In genomic region chr4:150080875-150081274, GRCh38 we compare ENCODE assay signal across 20 cellular contexts. TPM values are rescaled to one million over a fixed set of nuclear protein-coding genes. Genes with fewer than 3 reads are reported as not detected.
DNase-seq lines count a peak whose midpoint lies in the region; TF ChIP-seq lines count a peak whose summit lies in the region.
"Had no signal": no experiment of that assay in that cellular context is flagged by ENCODE, and none has a peak within 500 bp of the region (broad histone marks: within the 10 kb centered on the region; RNA-seq: fewer than 3 reads in every experiment).

No MANE protein-coding gene starts in this region.

- TF ChIP-seq CTCF in OCI-LY3 (IDR thresholded peaks at IDR 0.05; ENCODE audit: low read depth, low read length) (no peak), hepatocyte (IDR thresholded peaks at IDR 0.05; ENCODE audit: poor library complexity) (no peak), smooth muscle cell (IDR thresholded peaks at IDR 0.05; ENCODE audit: borderline replicate concordance, insufficient read depth, poor library complexity, severe bottlenecking) (no peak), endodermal cell (conservative IDR thresholded peaks at IDR 0.05) (no peak)

- peaks cover 38% of the 10 kb centered on the region for H3K27me3 ChIP-seq in OCI-LY3 (ENCODE audit: low read depth, low read length)
- H3K27me3 ChIP-seq in hepatocyte, result peaks cover 5% of the 10 kb centered on the region
- peaks cover 11% of the 10 kb centered on the region for H3K27me3 ChIP-seq in smooth muscle cell (ENCODE audit: low read depth)
- H3K27me3 ChIP-seq in endodermal cell (ENCODE audit: control insufficient read depth, insufficient read depth, low read length, poor library complexity, severe bottlenecking), result peaks cover 72% of the 10 kb centered on the region
- H3K27me3 ChIP-seq: tibial nerve had no signal

- H3K9me3 Mint-ChIP-seq in endodermal cell, result no peaks in the 10 kb centered on the region
- H3K9me3 Mint-ChIP-seq: stimulated activated effector memory CD8-positive, alpha-beta T cell treated with anti-CD3 and anti-CD28 coated beads, Interleukin-12 subunit alpha, Interleukin-12 subunit beta, amount 100 ng/mL, for 72 hours had no signal

- H3K36me3 ChIP-seq in OCI-LY3 (replicated peaks; ENCODE audit: low read depth, low read length) (peaks cover 2% of the 10 kb centered on the region), hepatocyte (replicated peaks; ENCODE audit: insufficient read depth, low read depth) (no peaks in the 10 kb centered on the region), smooth muscle cell (ENCODE audit: low read depth) (no peaks in the 10 kb centered on the region), endodermal cell (ENCODE audit: control insufficient read depth, insufficient read depth, low read length) (no peaks in the 10 kb centered on the region)
- H3K36me3 ChIP-seq: gastrocnemius medialis, tibial nerve had no signal

- H3K27me3 Mint-ChIP-seq in endodermal cell (ENCODE audit: insufficient read depth), result peaks cover 73% of the 10 kb centered on the region

- peak overlapping the region; percentile 86 for H3K4me3 ChIP-seq in OCI-LY3 (ENCODE audit: low read length)
- H3K4me3 ChIP-seq in hepatocyte, result no peak overlapping the region
- no peak overlapping the region for H3K4me3 ChIP-seq in smooth muscle cell
- H3K4me3 ChIP-seq in endodermal cell (ENCODE audit: low read length), result no peak overlapping the region
- H3K4me3 ChIP-seq: gastrocnemius medialis, psoas muscle, tibial nerve had no signal

- no peaks in the 10 kb centered on the region for H3K4me1 Mint-ChIP-seq in endodermal cell
- H3K4me1 Mint-ChIP-seq: stimulated activated effector memory CD8-positive, alpha-beta T cell treated with anti-CD3 and anti-CD28 coated beads, Interleukin-12 subunit alpha, Interleukin-12 subunit beta, amount 100 ng/mL, for 72 hours had no signal

- DNase-seq in DMS79 treated with DMSO at 0.1 percent for 48 hours (lab: John Stamatoyannopoulos, UW) (peak; percentile 4), DMS79 (lab: John Stamatoyannopoulos, UW) (no peak), hepatocyte (ENCODE audit: low spot score) (no peak), smooth muscle cell (lab: John Stamatoyannopoulos, UW; ENCODE audit: unreplicated experiment) (no peak), KBM-7 (no peak), middle frontal gyrus (ENCODE audit: extremely low spot score, low spot score) (no peak), endodermal cell (no peak)
- DNase-seq: 8988T; activated CD4-positive, CD25-positive, alpha-beta regulatory T cell treated with anti-CD3 and anti-CD28 coated beads, Interleukin-2, amount 50 U/mL, for 72 hours; activated gamma-delta T cell; amygdala; CD4-positive, alpha-beta memory T cell; gastrocnemius medialis; left ventricle myocardium superior; NCI-H446 treated with DMSO at 0.1 percent for 48 hours; psoas muscle; T-helper 9 cell had no signal

- H4K20me1 ChIP-seq in OCI-LY3 (ENCODE audit: insufficient read depth, low read length), result peaks cover 26% of the 10 kb centered on the region
- H4K20me1 ChIP-seq in hepatocyte (ENCODE audit: insufficient read depth, poor library complexity, severe bottlenecking), result no peaks in the 10 kb centered on the region
- peaks cover 7% of the 10 kb centered on the region for H4K20me1 ChIP-seq in smooth muscle cell (ENCODE audit: low read depth)

- H3K9me3 ChIP-seq in OCI-LY3 (ENCODE audit: insufficient read depth, low read length) (0 out of 2 replicates have a peak, but pooled peaks cover 3% of the 10 kb centered on the region), hepatocyte (ENCODE audit: low read depth) (no peaks in the 10 kb centered on the region), smooth muscle cell (replicated peaks; ENCODE audit: low read depth) (no peaks in the 10 kb centered on the region), endodermal cell (ENCODE audit: control insufficient read depth, low read length) (no peaks in the 10 kb centered on the region)
- H3K9me3 ChIP-seq: gastrocnemius medialis, psoas muscle, tibial nerve had no signal

- peaks cover 18% of the 10 kb centered on the region; the same call in 1 of the 2 replicates for H3K79me2 ChIP-seq in OCI-LY3 (ENCODE audit: low read length)
- H3K79me2 ChIP-seq in hepatocyte, result no peaks in the 10 kb centered on the region
- H3K79me2 ChIP-seq in smooth muscle cell (ENCODE audit: low read depth), result peaks cover 5% of the 10 kb centered on the region

- H3K27ac ChIP-seq in OCI-LY3 (ENCODE audit: low read length), result no peak overlapping the region
- H3K27ac ChIP-seq in hepatocyte, result no peak overlapping the region
- H3K27ac ChIP-seq in smooth muscle cell (ENCODE audit: low read depth), result no peak overlapping the region
- H3K27ac ChIP-seq in endodermal cell (ENCODE audit: low read depth, low read length), result no peak overlapping the region
- H3K27ac ChIP-seq: gastrocnemius medialis, psoas muscle, tibial nerve had no signal

- WGBS in hepatocyte (ENCODE audit: low lambda C conversion rate, missing lambda C conversion rate), result 58% methylated on average over 1 of the region's 1 CpG
- 69% methylated on average over 1 of the region's 1 CpG for WGBS in smooth muscle cell (ENCODE audit: low lambda C conversion rate)
- WGBS in endodermal cell (ENCODE audit: insufficient coverage in 1 of 2, insufficient read length in 1 of 2), 2 experiments, result 83% methylated on average over 1 of the region's 1 CpG; no CpG with 5 or more reads in 1 of the 2 experiments

- no peak overlapping the region for H3K27ac Mint-ChIP-seq in endodermal cell
- H3K27ac Mint-ChIP-seq: CD4-positive, alpha-beta memory T cell; stimulated activated effector memory CD8-positive, alpha-beta T cell treated with anti-CD3 and anti-CD28 coated beads, Interleukin-12 subunit alpha, Interleukin-12 subunit beta, amount 100 ng/mL, for 72 hours had no signal

- no peaks in the 10 kb centered on the region for H3K36me3 Mint-ChIP-seq in endodermal cell (ENCODE audit: low read depth)
- H3K36me3 Mint-ChIP-seq: CD4-positive, alpha-beta memory T cell; stimulated activated effector memory CD8-positive, alpha-beta T cell treated with anti-CD3 and anti-CD28 coated beads, Interleukin-12 subunit alpha, Interleukin-12 subunit beta, amount 100 ng/mL, for 72 hours had no signal

- peak overlapping the region; percentile 76 for H3K4me2 ChIP-seq in OCI-LY3 (ENCODE audit: low read length)
- peak overlapping the region; percentile 99 for H3K4me2 ChIP-seq in hepatocyte
- H3K4me2 ChIP-seq in smooth muscle cell, result peak overlapping the region; percentile 0

- no peaks in the 10 kb centered on the region for H3K9me2 ChIP-seq in hepatocyte (replicated peaks; ENCODE audit: insufficient read depth)

- H3F3A ChIP-seq in smooth muscle cell (ENCODE audit: low read depth), result no peaks in the 10 kb centered on the region

- peaks cover 40% of the 10 kb centered on the region for H3K4me1 ChIP-seq in OCI-LY3 (ENCODE audit: low read length)
- H3K4me1 ChIP-seq in hepatocyte (ENCODE audit: insufficient read depth), result peaks cover 5% of the 10 kb centered on the region
- no peaks in the 10 kb centered on the region for H3K4me1 ChIP-seq in smooth muscle cell (ENCODE audit: low read depth)
- H3K4me1 ChIP-seq in endodermal cell (ENCODE audit: control insufficient read depth, insufficient read depth, low read length), result no peaks in the 10 kb centered on the region
- H3K4me1 ChIP-seq: psoas muscle had no signal

- H2AFZ ChIP-seq in OCI-LY3 (ENCODE audit: low read depth, low read length), result no peak overlapping the region
- H2AFZ ChIP-seq in hepatocyte, result no peak overlapping the region
- no peak overlapping the region for H2AFZ ChIP-seq in smooth muscle cell (ENCODE audit: low read depth)

- no peak overlapping the region for H3K4me3 Mint-ChIP-seq in endodermal cell
- H3K4me3 Mint-ChIP-seq: CD4-positive, alpha-beta memory T cell; stimulated activated effector memory CD8-positive, alpha-beta T cell treated with anti-CD3 and anti-CD28 coated beads, Interleukin-12 subunit alpha, Interleukin-12 subunit beta, amount 100 ng/mL, for 72 hours had no signal

- H3K9ac ChIP-seq in OCI-LY3 (ENCODE audit: low read length) (no peak overlapping the region), smooth muscle cell (ENCODE audit: low read depth) (no peak overlapping the region), endodermal cell (ENCODE audit: extremely low read depth, low read length, poor library complexity, severe bottlenecking) (no peak overlapping the region)

- in situ Hi-C loops in KBM-7 (cut with MboI; ENCODE audit: low pct_unique_long_range_greater_than_20kb, low sequenced_read_pairs), result no loop called here

RNA-seq across cellular contexts. Expression of gene DCLK2, which starts 2.6 kb away (rescaled TPM):
- total RNA-seq in hepatocyte (2.2 and 2.8 TPM in 2 replicates), smooth muscle cell (4.8 and 5.4 TPM in 2 replicates), endodermal cell (under 1 TPM; 0.20 to 0.42 TPM)
- polyA plus RNA-seq in hepatocyte (1.5 and 2.7 TPM in 2 replicates), smooth muscle cell (1.3 and 3.4 TPM in 2 replicates)
- polyA plus RNA-seq in endodermal cell (2013, experiment 1 of 2), result 19.5 TPM
- 19.4 TPM for polyA plus RNA-seq in endodermal cell (2013, experiment 2 of 2)
- total RNA-seq: CD4-positive, alpha-beta memory T cell had no signal
- polyA plus RNA-seq: CD4-positive, alpha-beta memory T cell had no signal

Comparison
In these comparisons a context has a peak if more than half of its experiments do, and no peak if none do; other contexts are left out.
1. H3K4me2 ChIP-seq: peak in every context shown above with its lines; median percentile 99 in hepatocyte; 76 in OCI-LY3; 0 in smooth muscle cell.